ENCODE assay signal across 12 cellular contexts in genomic region chr1:12204140-12204539, GRCh38. TPM values are rescaled to one million over a fixed set of nuclear protein-coding genes. Genes with fewer than 3 reads are reported as not detected.
A peak's percentile ranks its signal among the peaks of the same experiment; 100 is the strongest.
DNase-seq lines count a peak whose midpoint lies in the region; ATAC-seq and TF ChIP-seq lines count a peak whose summit lies in the region.
"Had no signal": no experiment of that assay in that cellular context is flagged by ENCODE, and none has a peak within 500 bp of the region (broad histone marks: within the 10 kb centered on the region; RNA-seq: fewer than 3 reads in every experiment).

No MANE protein-coding gene starts in this region.

- H3K36me3 ChIP-seq in CD8-positive, alpha-beta T cell (ENCODE audit: insufficient read depth, low read length): peaks cover 3% of the 10 kb centered on the region
- no peaks in the 10 kb centered on the region for H3K36me3 ChIP-seq in aorta (ENCODE audit: control insufficient read depth in 1 of 2, insufficient read depth in 2 of 2, low read length in 1 of 2)

- TF ChIP-seq CTCF in CD8-positive, alpha-beta T cell (IDR thresholded peaks at IDR 0.05): no peak
- TF ChIP-seq CTCF in activated B cell treated with CpG ODN at 0.5 μM for 24 hours (IDR thresholded peaks at IDR 0.05) (no peak), foreskin keratinocyte (conservative IDR thresholded peaks at IDR 0.05) (no peak)

- H3K4me1 ChIP-seq in CD8-positive, alpha-beta T cell (ENCODE audit: insufficient read depth, low read length): peaks cover 43% of the 10 kb centered on the region
- no peaks in the 10 kb centered on the region for H3K4me1 ChIP-seq in foreskin keratinocyte
- no peaks in the 10 kb centered on the region for H3K4me1 ChIP-seq in aorta (ENCODE audit: control insufficient read depth in 1 of 2, insufficient read depth in 2 of 2, low read length in 2 of 2)

- WGBS in aorta, 2 donors: 85 to 90% methylated on average over 7 of the region's 7 CpGs

- H3K27me3 ChIP-seq in CD8-positive, alpha-beta T cell (ENCODE audit: insufficient read depth, low read length): no peaks in the 10 kb centered on the region
- H3K27me3 ChIP-seq in foreskin keratinocyte (peaks cover 6% of the 10 kb centered on the region), aorta (ENCODE audit: control insufficient read depth in 1 of 2, insufficient read depth in 2 of 2, low read length in 1 of 2) (no peaks in the 10 kb centered on the region)

- CTCF ChIA-PET in CD8-positive, alpha-beta T cell (lab: Charles Lee): interaction anchor here (1.4 to 29.3 kb wide), 2 partner anchors 75 to 82 kb away, joined by 3 to 674 read pairs; no protein-coding TSS in a partner anchor
- CTCF ChIA-PET in activated B cell treated with CpG ODN at 0.5 μM for 24 hours (lab: Charles Lee): interaction anchor here (9.9 kb wide), 1 partner anchor 80 kb away, joined by 261 read pairs; no protein-coding TSS in a partner anchor

- peak; percentile 42 for ATAC-seq in CD8-positive, alpha-beta T cell
- peak; percentile 40 for ATAC-seq in activated B cell treated with CpG ODN at 0.5 μM for 24 hours (ENCODE audit: low read depth)
- no peak for ATAC-seq in foreskin keratinocyte
- ATAC-seq in aorta (ENCODE audit: low FRiP score): no peak

- intact Hi-C loops in CD8-positive, alpha-beta T cell (cut with DNase I, micrococcal nuclease): no loop called here
- intact Hi-C loops in activated B cell treated with CpG ODN at 0.5 μM for 24 hours (cut with micrococcal nuclease) (loop anchor here (2.0 kb wide), 1 partner anchor 25 kb away; no protein-coding TSS in a partner anchor), aorta (cut with DNase I) (no loop called here)

- POLR2A ChIA-PET in CD8-positive, alpha-beta T cell (lab: Charles Lee): interaction anchor here (1.3 to 1.5 kb wide), 2 partner anchors 26 to 53 kb away, joined by 3 read pairs; no protein-coding TSS in a partner anchor
- POLR2A ChIA-PET in activated B cell treated with CpG ODN at 0.5 μM for 24 hours (lab: Charles Lee): interaction anchor here (1.0 to 8.8 kb wide), 5 partner anchors 42 to 294 kb away, joined by 3 to 103 read pairs (median 3); no protein-coding TSS in a partner anchor

- H3K27ac ChIP-seq in CD8-positive, alpha-beta T cell (ENCODE audit: low read depth, low read length): peak overlapping the region; percentile 32
- H3K27ac ChIP-seq in foreskin keratinocyte: no peak overlapping the region
- H3K27ac ChIP-seq in aorta (ENCODE audit: low read depth in 1 of 2, low read length in 2 of 2): no peak overlapping the region
- H3K27ac ChIP-seq: KMS-11, SK-N-MC had no signal

- no peaks in the 10 kb centered on the region for H3K9me3 ChIP-seq in CD8-positive, alpha-beta T cell (ENCODE audit: low read length)
- H3K9me3 ChIP-seq in aorta (ENCODE audit: control insufficient read depth, low read length): no peaks in the 10 kb centered on the region

- H3K36me3 Mint-ChIP-seq in CD8-positive, alpha-beta T cell: peaks cover 41% of the 10 kb centered on the region
- H3K36me3 Mint-ChIP-seq in activated B cell treated with CpG ODN at 0.5 μM for 24 hours (ENCODE audit: low read depth): peaks cover 70% of the 10 kb centered on the region
- H3K36me3 Mint-ChIP-seq in activated naive CD4-positive, alpha-beta T cell treated with anti-CD3 and anti-CD28 coated beads, Interleukin-2, amount 50 U/mL, for 24 hours: peaks cover 13% of the 10 kb centered on the region

- H3K27ac Mint-ChIP-seq in CD8-positive, alpha-beta T cell: peak overlapping the region; percentile 70
- H3K27ac Mint-ChIP-seq in activated B cell treated with CpG ODN at 0.5 μM for 24 hours: peak overlapping the region; percentile 79
- H3K27ac Mint-ChIP-seq in activated naive CD4-positive, alpha-beta T cell treated with anti-CD3 and anti-CD28 coated beads, Interleukin-2, amount 50 U/mL, for 24 hours: peak overlapping the region; percentile 60

- no peaks in the 10 kb centered on the region for H3K27me3 Mint-ChIP-seq in CD8-positive, alpha-beta T cell (ENCODE audit: low read depth)
- H3K27me3 Mint-ChIP-seq in activated B cell treated with CpG ODN at 0.5 μM for 24 hours: no peaks in the 10 kb centered on the region
- no peaks in the 10 kb centered on the region for H3K27me3 Mint-ChIP-seq in activated naive CD4-positive, alpha-beta T cell treated with anti-CD3 and anti-CD28 coated beads, Interleukin-2, amount 50 U/mL, for 24 hours

- peaks cover 50% of the 10 kb centered on the region for H3K4me1 Mint-ChIP-seq in CD8-positive, alpha-beta T cell (ENCODE audit: low read depth)
- H3K4me1 Mint-ChIP-seq in activated B cell treated with CpG ODN at 0.5 μM for 24 hours: peaks cover 72% of the 10 kb centered on the region
- H3K4me1 Mint-ChIP-seq in activated naive CD4-positive, alpha-beta T cell treated with anti-CD3 and anti-CD28 coated beads, Interleukin-2, amount 50 U/mL, for 24 hours: peaks cover 54% of the 10 kb centered on the region

- H3K4me3 ChIP-seq in CD8-positive, alpha-beta T cell (ENCODE audit: low read depth, low read length): peak overlapping the region; percentile 20
- no peak overlapping the region for H3K4me3 ChIP-seq in aorta (ENCODE audit: low read length in 2 of 2)
- H3K4me3 ChIP-seq: SK-N-MC had no signal

- H3K9me3 Mint-ChIP-seq in CD8-positive, alpha-beta T cell: no peaks in the 10 kb centered on the region
- H3K9me3 Mint-ChIP-seq in activated B cell treated with CpG ODN at 0.5 μM for 24 hours: no peaks in the 10 kb centered on the region
- no peaks in the 10 kb centered on the region for H3K9me3 Mint-ChIP-seq in activated naive CD4-positive, alpha-beta T cell treated with anti-CD3 and anti-CD28 coated beads, Interleukin-2, amount 50 U/mL, for 24 hours

- peak overlapping the region; percentile 37 for H3K4me3 Mint-ChIP-seq in CD8-positive, alpha-beta T cell
- peak overlapping the region; percentile 24 for H3K4me3 Mint-ChIP-seq in activated B cell treated with CpG ODN at 0.5 μM for 24 hours
- H3K4me3 Mint-ChIP-seq in activated naive CD4-positive, alpha-beta T cell treated with anti-CD3 and anti-CD28 coated beads, Interleukin-2, amount 50 U/mL, for 24 hours: peak overlapping the region; percentile 11

- DNase-seq in CD8-positive, alpha-beta T cell: peak in 6 of 7 experiments; percentile 18 to 70 (median 44)
- DNase-seq in activated B cell treated with CpG ODN at 0.5 μM for 24 hours: no peak
- DNase-seq in stimulated activated CD4-positive, alpha-beta T cell treated with anti-CD3 and anti-CD28 coated beads, Interleukin-1b, Interleukin-23, amount 100 ng/mL, for 48 hours: peak; percentile 68
- DNase-seq in foreskin keratinocyte: no peak
- DNase-seq in aorta: no peak
- DNase-seq in mucosa of gallbladder (ENCODE audit: low spot score): no peak
- no peak for DNase-seq in dermis blood vessel endothelial cell
- DNase-seq: amygdala, NCI-H524 had no signal

RNA-seq across cellular contexts. Expression of gene VPS13D, which starts 25.7 kb away (rescaled TPM):
- 10 to 100 TPM; 55.8 to 58.7 TPM for total RNA-seq in CD8-positive, alpha-beta T cell
- total RNA-seq in activated B cell treated with CpG ODN at 0.5 μM for 24 hours (52.6 and 64.5 TPM in 2 replicates), foreskin keratinocyte (22.7 and 24.3 TPM in 2 replicates), aorta (100 to 1,000 TPM in 1 of 2 donors, 10 to 100 TPM in 1; 94.2 to 134 TPM), mucosa of gallbladder (69.0 TPM), dermis blood vessel endothelial cell (39.0 and 45.9 TPM in 2 replicates)
- polyA plus RNA-seq in foreskin keratinocyte (7.6 and 7.9 TPM in 2 replicates), aorta (10 to 100 TPM; 15.8 to 23.6 TPM)

RNA-seq across cellular contexts. Expression of gene TNFRSF1B, which starts 37.3 kb away (rescaled TPM):
- 100 to 1,000 TPM in 1 of 2 experiments, 10 to 100 TPM in 1; 82.6 to 100 TPM for total RNA-seq in CD8-positive, alpha-beta T cell
- total RNA-seq in activated B cell treated with CpG ODN at 0.5 μM for 24 hours: 89.0 and 98.6 TPM in 2 replicates
- 0.07 and 0.14 TPM in 2 replicates for total RNA-seq in foreskin keratinocyte
- 0.02 and 0.03 TPM in 2 replicates for polyA plus RNA-seq in foreskin keratinocyte
- total RNA-seq in aorta: 10 to 100 TPM; 42.1 to 98.5 TPM
- polyA plus RNA-seq in aorta: 10 to 100 TPM in 1 of 2 donors, 1 to 10 TPM in 1; 5.0 to 12.8 TPM
- total RNA-seq in mucosa of gallbladder: 50.4 TPM
- total RNA-seq in dermis blood vessel endothelial cell: 81.3 and 98.3 TPM in 2 replicates

Comparison
In these comparisons a context has a peak if more than half of its experiments do, and no peak if none do; other contexts are left out.
1. ATAC-seq: peak in CD8-positive, alpha-beta T cell (single experiment) and activated B cell treated with CpG ODN at 0.5 μM for 24 hours (single experiment); none in foreskin keratinocyte (single experiment) and aorta (single experiment).
2. DNase-seq: peak in CD8-positive, alpha-beta T cell (6 of 7) and stimulated activated CD4-positive, alpha-beta T cell treated with anti-CD3 and anti-CD28 coated beads, Interleukin-1b, Interleukin-23, amount 100 ng/mL, for 48 hours (single experiment); none in activated B cell treated with CpG ODN at 0.5 μM for 24 hours (single experiment), foreskin keratinocyte (0 of 2), aorta (0 of 2), mucosa of gallbladder (single experiment) and dermis blood vessel endothelial cell (single experiment).
3. RNA of gene TNFRSF1B, which starts 37.3 kb away (total RNA-seq): 82.6 to 100 TPM in CD8-positive, alpha-beta T cell, 89.0 to 98.6 TPM in activated B cell treated with CpG ODN at 0.5 μM for 24 hours, 42.1 to 98.5 TPM in aorta, 81.3 to 98.3 TPM in dermis blood vessel endothelial cell and 50.4 TPM in mucosa of gallbladder (single experiment); 0.07 to 0.14 TPM in foreskin keratinocyte; every median in the first group is over 10 times any median in the second.
4. Peak in every context shown above with its lines, with median percentiles within 50 percentile points of each other: H3K27ac Mint-ChIP-seq and H3K4me3 Mint-ChIP-seq.